In the genomic region with DNA sequence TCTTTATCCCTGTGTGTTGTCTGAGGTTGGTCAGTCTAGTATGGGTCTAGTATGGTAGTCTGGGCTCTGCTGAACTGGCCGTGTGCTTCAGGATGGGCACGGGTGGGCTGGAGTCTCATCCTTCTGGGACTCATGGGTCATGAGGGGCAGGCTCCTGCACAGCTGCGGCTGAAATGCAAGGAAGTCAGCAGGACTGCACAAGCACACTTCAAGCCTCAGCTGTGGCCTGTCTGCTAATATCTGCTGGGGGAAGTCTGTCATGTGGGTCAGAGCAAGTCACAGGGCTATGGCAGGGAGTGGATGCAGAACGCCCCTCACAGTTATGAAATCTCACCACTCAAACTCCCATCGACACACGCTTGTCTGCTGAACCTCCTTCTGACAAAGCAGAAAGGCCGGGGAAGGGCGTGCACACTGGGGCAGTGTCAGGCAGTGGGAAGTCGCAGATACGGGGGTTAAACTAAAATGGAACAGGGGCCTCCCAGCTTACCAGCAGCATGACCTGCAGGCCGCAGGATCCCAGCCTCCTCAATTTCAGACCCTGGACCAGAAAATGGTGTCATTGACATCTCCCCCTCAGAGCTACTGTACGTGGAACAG, we compare ENCODE assay signal across 14 cellular contexts.
A peak's percentile ranks its signal among the peaks of the same experiment; 100 is the strongest.
DNase-seq lines count a peak whose midpoint lies in the region; ATAC-seq and TF ChIP-seq lines count a peak whose summit lies in the region.
"Had no signal": no experiment of that assay in that cellular context is flagged by ENCODE, and none has a peak within 500 bp of the region (broad histone marks: within the 10 kb centered on the region; RNA-seq: fewer than 3 reads in every experiment).

No MANE protein-coding gene starts in this region.

- no peaks in the 10 kb centered on the region for H3K9me3 ChIP-seq in neural progenitor cell (ENCODE audit: low read depth)
- H3K9me3 ChIP-seq: BLaER1, HAP-1 had no signal

- no peak overlapping the region for H3K27ac ChIP-seq in neural progenitor cell
- H3K27ac ChIP-seq: 22Rv1, BLaER1 had no signal

- no peak for DNase-seq in stimulated activated naive CD8-positive, alpha-beta T cell treated with anti-CD3 and anti-CD28 coated beads, Interleukin-15, Interleukin-2, amounts not matched to agents 100 U/mL and 50 U/mL, for 24 hours
- DNase-seq in stimulated activated naive CD8-positive, alpha-beta T cell treated with anti-CD3 and anti-CD28 coated beads, Interleukin-15, amount 100 ng/mL, for 72 hours = no peak
- DNase-seq in neural progenitor cell (ENCODE audit: low spot score) (no peak), SW480 (ENCODE audit: low spot score) (no peak)
- no peak for DNase-seq in stimulated activated effector memory CD8-positive, alpha-beta T cell treated with anti-CD3 and anti-CD28 coated beads, Interleukin-12 subunit alpha, Interleukin-12 subunit beta, amount 100 ng/mL, for 72 hours (ENCODE audit: low spot score in 2 of 2)
- DNase-seq: CD4-positive, CD25-positive, alpha-beta regulatory T cell; DMS79; GOT3 had no signal

- peaks cover 4% of the 10 kb centered on the region for H3K4me1 ChIP-seq in neural progenitor cell
- H3K4me1 ChIP-seq: BLaER1 had no signal

- H4K20me1 ChIP-seq in neural progenitor cell (ENCODE audit: low read depth) = no peaks in the 10 kb centered on the region
- H4K20me1 ChIP-seq: BLaER1 had no signal

- H3K9me3 Mint-ChIP-seq in stimulated activated naive CD8-positive, alpha-beta T cell treated with anti-CD3 and anti-CD28 coated beads, Interleukin-15, amount 100 ng/mL, for 72 hours = no peaks in the 10 kb centered on the region
- no peaks in the 10 kb centered on the region for H3K9me3 Mint-ChIP-seq in neural progenitor cell
- H3K9me3 Mint-ChIP-seq in stimulated activated effector memory CD8-positive, alpha-beta T cell treated with anti-CD3 and anti-CD28 coated beads, Interleukin-12 subunit alpha, Interleukin-12 subunit beta, amount 100 ng/mL, for 72 hours = no peaks in the 10 kb centered on the region

- peak overlapping the region; percentile 40 for H2AFZ ChIP-seq in neural progenitor cell (replicated peaks)

- TF ChIP-seq CTCF in neural progenitor cell (IDR thresholded peaks at IDR 0.05) = no peak

- H3K4me1 Mint-ChIP-seq in stimulated activated naive CD8-positive, alpha-beta T cell treated with anti-CD3 and anti-CD28 coated beads, Interleukin-15, amount 100 ng/mL, for 72 hours = no peaks in the 10 kb centered on the region
- H3K4me1 Mint-ChIP-seq in neural progenitor cell = peaks cover 21% of the 10 kb centered on the region
- no peaks in the 10 kb centered on the region for H3K4me1 Mint-ChIP-seq in stimulated activated effector memory CD8-positive, alpha-beta T cell treated with anti-CD3 and anti-CD28 coated beads, Interleukin-12 subunit alpha, Interleukin-12 subunit beta, amount 100 ng/mL, for 72 hours
- H3K4me1 Mint-ChIP-seq: CD4-positive, CD25-positive, alpha-beta regulatory T cell had no signal

- no peaks in the 10 kb centered on the region for H3K79me2 ChIP-seq in neural progenitor cell (ENCODE audit: low read depth)

- peaks cover 20% of the 10 kb centered on the region for H3K27me3 Mint-ChIP-seq in stimulated activated naive CD8-positive, alpha-beta T cell treated with anti-CD3 and anti-CD28 coated beads, Interleukin-15, amount 100 ng/mL, for 72 hours
- H3K27me3 Mint-ChIP-seq in neural progenitor cell (ENCODE audit: insufficient read depth, low read depth) = peaks cover 6% of the 10 kb centered on the region
- H3K27me3 Mint-ChIP-seq: CD4-positive, CD25-positive, alpha-beta regulatory T cell had no signal

- H3K36me3 Mint-ChIP-seq in neural progenitor cell = no peaks in the 10 kb centered on the region
- H3K36me3 Mint-ChIP-seq in stimulated activated effector memory CD8-positive, alpha-beta T cell treated with anti-CD3 and anti-CD28 coated beads, Interleukin-12 subunit alpha, Interleukin-12 subunit beta, amount 100 ng/mL, for 72 hours = no peaks in the 10 kb centered on the region
- H3K36me3 Mint-ChIP-seq: CD4-positive, CD25-positive, alpha-beta regulatory T cell had no signal

- H3K36me3 ChIP-seq in neural progenitor cell = no peaks in the 10 kb centered on the region
- H3K36me3 ChIP-seq: BLaER1, HAP-1 had no signal

- H3K9ac ChIP-seq in neural progenitor cell = no peak overlapping the region
- H3K9ac ChIP-seq: BLaER1 had no signal

- H3K4me3 ChIP-seq in neural progenitor cell = no peak overlapping the region
- H3K4me3 ChIP-seq: BLaER1, HAP-1 had no signal

- peak; percentile 9 for ATAC-seq in stimulated activated naive CD8-positive, alpha-beta T cell treated with anti-CD3 and anti-CD28 coated beads, Interleukin-15, Interleukin-2, amounts not matched to agents 100 U/mL and 50 U/mL, for 24 hours
- ATAC-seq in stimulated activated naive CD8-positive, alpha-beta T cell treated with anti-CD3 and anti-CD28 coated beads, Interleukin-15, amount 100 ng/mL, for 72 hours = no peak
- peak; percentile 31 for ATAC-seq in stimulated activated effector memory CD8-positive, alpha-beta T cell treated with anti-CD3 and anti-CD28 coated beads, Interleukin-12 subunit alpha, Interleukin-12 subunit beta, amount 100 ng/mL, for 72 hours
- ATAC-seq in GM19035 (IDR thresholded peaks at IDR 0.05; ENCODE audit: unreplicated experiment) (no peak), HG02970 (IDR thresholded peaks at IDR 0.05; ENCODE audit: low FRiP score, unreplicated experiment) (no peak)
- ATAC-seq: HepG2 had no signal

- H3K4me2 ChIP-seq in neural progenitor cell = no peak overlapping the region
- H3K4me2 ChIP-seq: BLaER1 had no signal

- H3K4me3 Mint-ChIP-seq in stimulated activated naive CD8-positive, alpha-beta T cell treated with anti-CD3 and anti-CD28 coated beads, Interleukin-15, amount 100 ng/mL, for 72 hours = no peak overlapping the region
- H3K4me3 Mint-ChIP-seq in neural progenitor cell = no peak overlapping the region
- no peak overlapping the region for H3K4me3 Mint-ChIP-seq in stimulated activated effector memory CD8-positive, alpha-beta T cell treated with anti-CD3 and anti-CD28 coated beads, Interleukin-12 subunit alpha, Interleukin-12 subunit beta, amount 100 ng/mL, for 72 hours
- H3K4me3 Mint-ChIP-seq: CD4-positive, CD25-positive, alpha-beta regulatory T cell had no signal

- H3F3A ChIP-seq in neural progenitor cell (ENCODE audit: low read depth) = no peaks in the 10 kb centered on the region

- peak overlapping the region in 1 of 2 donors; percentile 56 for H3K27ac Mint-ChIP-seq in stimulated activated naive CD8-positive, alpha-beta T cell treated with anti-CD3 and anti-CD28 coated beads, Interleukin-15, amount 100 ng/mL, for 72 hours
- H3K27ac Mint-ChIP-seq in neural progenitor cell = no peak overlapping the region
- no peak overlapping the region for H3K27ac Mint-ChIP-seq in stimulated activated effector memory CD8-positive, alpha-beta T cell treated with anti-CD3 and anti-CD28 coated beads, Interleukin-12 subunit alpha, Interleukin-12 subunit beta, amount 100 ng/mL, for 72 hours
- H3K27ac Mint-ChIP-seq: CD4-positive, CD25-positive, alpha-beta regulatory T cell had no signal

- H3K27me3 ChIP-seq in neural progenitor cell = no peaks in the 10 kb centered on the region
- H3K27me3 ChIP-seq: BLaER1 had no signal

Comparison
In these comparisons a context has a peak if more than half of its experiments do, and no peak if none do; other contexts are left out.
1. ATAC-seq: peak in stimulated activated naive CD8-positive, alpha-beta T cell treated with anti-CD3 and anti-CD28 coated beads, Interleukin-15, Interleukin-2, amounts not matched to agents 100 U/mL and 50 U/mL, for 24 hours (single experiment) and stimulated activated effector memory CD8-positive, alpha-beta T cell treated with anti-CD3 and anti-CD28 coated beads, Interleukin-12 subunit alpha, Interleukin-12 subunit beta, amount 100 ng/mL, for 72 hours (single experiment); none in stimulated activated naive CD8-positive, alpha-beta T cell treated with anti-CD3 and anti-CD28 coated beads, Interleukin-15, amount 100 ng/mL, for 72 hours (single experiment), GM19035 (single experiment) and HG02970 (single experiment).